Comparison of ENCODE assay signal across 15 cellular contexts in the genomic region with DNA sequence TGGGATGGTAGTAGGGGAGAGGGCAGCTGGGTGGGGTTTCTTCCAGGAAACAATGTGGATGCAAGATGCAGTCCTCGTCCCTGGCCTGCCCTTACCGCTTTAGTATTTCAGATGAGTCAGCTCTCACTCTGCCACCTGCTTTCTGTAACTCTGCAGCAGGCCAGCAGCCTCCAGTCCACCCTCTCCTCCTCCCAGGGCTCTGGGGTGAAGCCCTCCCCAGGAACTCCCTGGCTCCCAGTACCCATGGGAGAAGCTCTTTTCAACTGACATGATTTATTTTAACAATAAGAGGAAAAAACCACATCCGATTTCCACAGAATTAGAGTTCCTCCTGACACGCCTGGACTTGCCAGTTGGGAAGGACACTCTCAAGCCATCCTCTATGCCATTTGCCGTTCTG.
DNase-seq lines count a peak whose midpoint lies in the region; ATAC-seq, FAIRE-seq and TF ChIP-seq lines count a peak whose summit lies in the region.
"Had no signal": no experiment of that assay in that cellular context is flagged by ENCODE, and none has a peak within 500 bp of the region (broad histone marks: within the 10 kb centered on the region; RNA-seq: fewer than 3 reads in every experiment).

No MANE protein-coding gene starts in this region.

- TF ChIP-seq CTCF in epithelial cell of esophagus (IDR thresholded peaks at IDR 0.05; ENCODE audit: insufficient read depth, low read depth, low read length, missing control alignments): no peak

- no peak for DNase-seq in T-helper 2 cell treated with Interferon-gamma antibody and Interleukin-4, amounts not matched to agents 5 μg/mL and 100 μg/mL, for 36 hours (ENCODE audit: low spot score)
- DNase-seq in T-helper 2 cell (no peak), NCI-H69 (lab: John Stamatoyannopoulos, UW) (peak; percentile 35), epithelial cell of esophagus (ENCODE audit: low read depth) (peak; percentile 58), urothelium cell line (ENCODE audit: low spot score) (peak; percentile 54), NK-92 (lab: John Stamatoyannopoulos, UW; ENCODE audit: unreplicated experiment) (no peak)
- DNase-seq: activated CD8-positive, alpha-beta T cell treated with anti-CD3 and anti-CD28 coated beads, Interleukin-2, amount 10 ng/mL, durations not matched to agents 7 days and 5 days; activated gamma-delta T cell treated with Interleukin-2 at 50 U/mL for 16 hours; central memory CD4-positive, alpha-beta T cell; DND-41; NCI-H146; upper lobe of left lung had no signal

- no peak overlapping the region for H3K4me3 ChIP-seq in epithelial cell of esophagus (ENCODE audit: low read length)
- H3K4me3 ChIP-seq: upper lobe of left lung had no signal

- H3K4me1 Mint-ChIP-seq in T-helper 2 cell treated with Interferon-gamma antibody and Interleukin-4, amounts not matched to agents 5 μg/mL and 100 μg/mL, for 36 hours (ENCODE audit: low read depth): peaks cover 46% of the 10 kb centered on the region

- H3K9me3 Mint-ChIP-seq in T-helper 2 cell treated with Interferon-gamma antibody and Interleukin-4, amounts not matched to agents 5 μg/mL and 100 μg/mL, for 36 hours: no peaks in the 10 kb centered on the region

- H3K4me3 Mint-ChIP-seq in T-helper 2 cell treated with Interferon-gamma antibody and Interleukin-4, amounts not matched to agents 5 μg/mL and 100 μg/mL, for 36 hours: no peak overlapping the region
- H3K4me3 Mint-ChIP-seq: activated CD8-positive, alpha-beta T cell treated with anti-CD3 and anti-CD28 coated beads, Interleukin-2, amount 10 ng/mL, durations not matched to agents 7 days and 5 days had no signal

- no peak for FAIRE-seq in urothelium cell line (lab: Jason Lieb, UNC)

- H3K36me3 Mint-ChIP-seq in T-helper 2 cell treated with Interferon-gamma antibody and Interleukin-4, amounts not matched to agents 5 μg/mL and 100 μg/mL, for 36 hours (ENCODE audit: low read depth): no peaks in the 10 kb centered on the region

- ATAC-seq in HG02973 (IDR thresholded peaks at IDR 0.05; ENCODE audit: unreplicated experiment) (no peak), HG03354 (IDR thresholded peaks at IDR 0.05; ENCODE audit: poor library complexity, severe bottlenecking, unreplicated experiment) (no peak)
- ATAC-seq: activated CD8-positive, alpha-beta T cell treated with anti-CD3 and anti-CD28 coated beads, Interleukin-2, amount 10 ng/mL, durations not matched to agents 7 days and 5 days; Panc1 had no signal

- H3K27me3 Mint-ChIP-seq in T-helper 2 cell treated with Interferon-gamma antibody and Interleukin-4, amounts not matched to agents 5 μg/mL and 100 μg/mL, for 36 hours (ENCODE audit: low read depth): peaks cover 7% of the 10 kb centered on the region

- H3K27ac Mint-ChIP-seq in T-helper 2 cell treated with Interferon-gamma antibody and Interleukin-4, amounts not matched to agents 5 μg/mL and 100 μg/mL, for 36 hours: peak overlapping the region; percentile 7
- H3K27ac Mint-ChIP-seq: activated CD8-positive, alpha-beta T cell treated with anti-CD3 and anti-CD28 coated beads, Interleukin-2, amount 10 ng/mL, durations not matched to agents 7 days and 5 days had no signal

Comparison
In these comparisons a context has a peak if more than half of its experiments do, and no peak if none do; other contexts are left out.
1. DNase-seq: peak in NCI-H69 (single experiment), epithelial cell of esophagus (single experiment) and urothelium cell line (single experiment); none in T-helper 2 cell treated with Interferon-gamma antibody and Interleukin-4, amounts not matched to agents 5 μg/mL and 100 μg/mL, for 36 hours (single experiment), T-helper 2 cell (0 of 5) and NK-92 (single experiment).